Comparison of ENCODE assay signal across 2 cellular contexts in genomic region chr4:175641053-175641452, GRCh38.
TF ChIP-seq lines count a peak whose summit lies in the region.

No MANE protein-coding gene starts in this region.

TF ChIP-seq in GM23338, 12 proteins besides CTCF, POLR2A, EP300 and RAD21:
- TF ChIP-seq, protein P1, sequence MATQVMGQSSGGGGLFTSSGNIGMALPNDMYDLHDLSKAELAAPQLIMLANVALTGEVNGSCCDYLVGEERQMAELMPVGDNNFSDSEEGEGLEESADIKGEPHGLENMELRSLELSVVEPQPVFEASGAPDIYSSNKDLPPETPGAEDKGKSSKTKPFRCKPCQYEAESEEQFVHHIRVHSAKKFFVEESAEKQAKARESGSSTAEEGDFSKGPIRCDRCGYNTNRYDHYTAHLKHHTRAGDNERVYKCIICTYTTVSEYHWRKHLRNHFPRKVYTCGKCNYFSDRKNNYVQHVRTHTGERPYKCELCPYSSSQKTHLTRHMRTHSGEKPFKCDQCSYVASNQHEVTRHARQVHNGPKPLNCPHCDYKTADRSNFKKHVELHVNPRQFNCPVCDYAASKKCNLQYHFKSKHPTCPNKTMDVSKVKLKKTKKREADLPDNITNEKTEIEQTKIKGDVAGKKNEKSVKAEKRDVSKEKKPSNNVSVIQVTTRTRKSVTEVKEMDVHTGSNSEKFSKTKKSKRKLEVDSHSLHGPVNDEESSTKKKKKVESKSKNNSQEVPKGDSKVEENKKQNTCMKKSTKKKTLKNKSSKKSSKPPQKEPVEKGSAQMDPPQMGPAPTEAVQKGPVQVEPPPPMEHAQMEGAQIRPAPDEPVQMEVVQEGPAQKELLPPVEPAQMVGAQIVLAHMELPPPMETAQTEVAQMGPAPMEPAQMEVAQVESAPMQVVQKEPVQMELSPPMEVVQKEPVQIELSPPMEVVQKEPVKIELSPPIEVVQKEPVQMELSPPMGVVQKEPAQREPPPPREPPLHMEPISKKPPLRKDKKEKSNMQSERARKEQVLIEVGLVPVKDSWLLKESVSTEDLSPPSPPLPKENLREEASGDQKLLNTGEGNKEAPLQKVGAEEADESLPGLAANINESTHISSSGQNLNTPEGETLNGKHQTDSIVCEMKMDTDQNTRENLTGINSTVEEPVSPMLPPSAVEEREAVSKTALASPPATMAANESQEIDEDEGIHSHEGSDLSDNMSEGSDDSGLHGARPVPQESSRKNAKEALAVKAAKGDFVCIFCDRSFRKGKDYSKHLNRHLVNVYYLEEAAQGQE (IDR thresholded peaks at IDR 0.05; ENCODE audit: unreplicated experiment), result no peak
- no peak for TF ChIP-seq JUNB (IDR thresholded peaks at IDR 0.05; ENCODE audit: unreplicated experiment)
- no peak for TF ChIP-seq NANOG (IDR thresholded peaks at IDR 0.05; ENCODE audit: borderline replicate concordance)

TF ChIP-seq in HepG2, 621 proteins besides CTCF, POLR2A, EP300 and RAD21 (continued from another document):
- TF ChIP-seq THAP11 (CRISPR knock-in tag; IDR thresholded peaks at IDR 0.05), result no peak
- no peak for TF ChIP-seq ZNF296 (CRISPR knock-in tag; conservative IDR thresholded peaks at IDR 0.05)
- TF ChIP-seq, protein P1 (IDR thresholded peaks at IDR 0.05; ENCODE audit: borderline replicate concordance in 1 of 2, low read depth in 1 of 2, low read length in 2 of 2), result no peak
- no peak for TF ChIP-seq IRX3 (CRISPR knock-in tag; IDR thresholded peaks at IDR 0.05; ENCODE audit: borderline replicate concordance, low read depth)
- TF ChIP-seq NCOA2 (CRISPR knock-in tag; IDR thresholded peaks at IDR 0.05), result no peak
- TF ChIP-seq ZNF792 (CRISPR knock-in tag; IDR thresholded peaks at IDR 0.05), result no peak
- TF ChIP-seq FOXJ3 (CRISPR knock-in tag; IDR thresholded peaks at IDR 0.05; ENCODE audit: borderline replicate concordance), result no peak
TF ChIP-seq in HepG2: peak in this region for 0.
